Comparison of ENCODE assay signal across 8 cellular contexts in genomic region chr17:58083491-58084316, GRCh38. TPM values are rescaled to one million over a fixed set of nuclear protein-coding genes. Genes with fewer than 3 reads are reported as not detected.
DNase-seq lines count a peak whose midpoint lies in the region; ATAC-seq, FAIRE-seq and TF ChIP-seq lines count a peak whose summit lies in the region.

No MANE protein-coding gene starts in this region.

- no TSS peak for BruUV-seq in mammary epithelial cell (replicated peaks; lab: Mats Ljungman, UMichigan)

- dilution Hi-C loops in mammary epithelial cell (cut with HindIII; ENCODE audit: low sequenced_read_pairs): no loop called here

- in situ Hi-C loops in mammary epithelial cell (cut with MboI; ENCODE audit: low sequenced_read_pairs in 2 of 2): loop anchor here in 1 of 2 donors (25.0 kb wide), 1 partner anchor 221 kb away; the partner anchor contains the start of gene MRPS23

- H3K27me3 Mint-ChIP-seq in IgD-negative memory B cell: peaks cover 2% of the 10 kb centered on the region

- H3K27me3 ChIP-seq in DOHH2 (ENCODE audit: control insufficient read depth, low read length) (peaks cover 16% of the 10 kb centered on the region), mammary epithelial cell (ENCODE audit: insufficient read depth, low read length) (no peaks in the 10 kb centered on the region)

- H4K20me1 ChIP-seq in DOHH2 (ENCODE audit: control insufficient read depth, insufficient read depth, low read depth, low read length) (peaks cover 42% of the 10 kb centered on the region), mammary epithelial cell (ENCODE audit: insufficient read depth, low read length) (no peaks in the 10 kb centered on the region)

- no peak for FAIRE-seq in kidney (lab: Jason Lieb, UNC)

- ATAC-seq in GM21526 (IDR thresholded peaks at IDR 0.05; ENCODE audit: low FRiP score, unreplicated experiment): peak; percentile 30

- H3K9me3 ChIP-seq in DOHH2 (ENCODE audit: control insufficient read depth, insufficient read depth, low read length) (no peaks in the 10 kb centered on the region), mammary epithelial cell (replicated peaks; ENCODE audit: insufficient read depth, low read length) (no peaks in the 10 kb centered on the region), kidney (ENCODE audit: control insufficient read depth in 1 of 2, low read length in 2 of 2) (no peaks in the 10 kb centered on the region)

- peak overlapping the region; percentile 76 for H2AFZ ChIP-seq in mammary epithelial cell (ENCODE audit: low read depth, low read length)

- H3K4me1 ChIP-seq in DOHH2 (ENCODE audit: control insufficient read depth, low read length) (peaks cover 22% of the 10 kb centered on the region), mammary epithelial cell (ENCODE audit: insufficient read depth, low read length) (peaks cover 10% of the 10 kb centered on the region), kidney (ENCODE audit: control insufficient read depth in 1 of 2, insufficient read depth in 1 of 2, low read depth in 1 of 2, low read length in 2 of 2) (peaks cover 23 to 25% of the 10 kb centered on the region in 2 donors)

- H3K36me3 ChIP-seq in DOHH2 (ENCODE audit: control insufficient read depth, low read length) (peaks cover 53% of the 10 kb centered on the region), mammary epithelial cell (ENCODE audit: insufficient read depth, low read length) (peaks cover 6% of the 10 kb centered on the region), kidney (ENCODE audit: control insufficient read depth in 1 of 2, insufficient read depth in 2 of 2, low read length in 2 of 2) (peaks cover 14 to 27% of the 10 kb centered on the region in 2 donors)

- no peak for TF ChIP-seq CTCF in DOHH2 (IDR thresholded peaks at IDR 0.05; ENCODE audit: low read depth, low read length, poor library complexity, severe bottlenecking)
- TF ChIP-seq CTCF in VCaP (conservative IDR thresholded peaks at IDR 0.05): no peak
- TF ChIP-seq CTCF in mammary epithelial cell (conservative IDR thresholded peaks at IDR 0.05 in 1 of 2, IDR thresholded peaks at IDR 0.05 in 1 of 2; ENCODE audit: extremely low read depth in 1 of 2, insufficient read depth in 1 of 2, low read depth in 1 of 2, low read length in 2 of 2): no peak
- no peak for TF ChIP-seq CTCF in kidney (IDR thresholded peaks at IDR 0.05; ENCODE audit: borderline replicate concordance, extremely low read depth, insufficient read depth)

- 2% methylated on average over 15 of the region's 92 CpGs for WGBS in mammary epithelial cell (ENCODE audit: low coverage, missing lambda C conversion rate)

- H3K27ac ChIP-seq in DOHH2 (ENCODE audit: low read depth, low read length) (peak overlapping the region; percentile 51; the same call in 1 of the 2 replicates), VCaP (peak overlapping the region; percentile 91), mammary epithelial cell (ENCODE audit: insufficient read depth, low read depth, low read length) (peak overlapping the region; percentile 16), kidney (ENCODE audit: low read depth in 2 of 2, low read length in 2 of 2) (peak overlapping the region; percentile 49 to 90)

- H3K4me2 ChIP-seq in DOHH2 (ENCODE audit: low read length) (peak overlapping the region; percentile 99), mammary epithelial cell (ENCODE audit: insufficient read depth, low read depth, low read length) (peak overlapping the region; percentile 73)

- H3K36me3 Mint-ChIP-seq in IgD-negative memory B cell: peaks cover 3% of the 10 kb centered on the region

- peaks cover 17 to 32% (median 18%) of the 10 kb centered on the region in 3 donors for H3K4me1 Mint-ChIP-seq in IgD-negative memory B cell

- peak overlapping the region; percentile 85 to 98 (median 94) for H3K4me3 Mint-ChIP-seq in IgD-negative memory B cell

- CTCF ChIA-PET in mammary epithelial cell (lab: Charles Lee; ENCODE audit: low non-redundant PET): interaction anchor here (0.6 to 0.7 kb wide), 2 partner anchors 23 to 100 kb away, joined by 4 to 6 read pairs; no protein-coding TSS in a partner anchor

- DNase-seq in mammary epithelial cell (peak; percentile 37), kidney (peak; percentile 92), OCI-M2 (lab: John Stamatoyannopoulos, UW; ENCODE audit: unreplicated experiment) (no peak)
- DNase-seq in stimulated activated CD4-positive, alpha-beta T cell treated with anti-CD3 and anti-CD28 coated beads, Interleukin-1b, Interleukin-23, amount 100 ng/mL, for 1 hour (ENCODE audit: low read depth in 2 of 2): peak; percentile 23 to 47

- H3K4me3 ChIP-seq in DOHH2 (ENCODE audit: low read length) (peak overlapping the region; percentile 86), mammary epithelial cell (replicated peaks in 1 of 3; ENCODE audit: insufficient read depth in 1 of 3, low read depth in 2 of 3, low read length in 3 of 3) (peak overlapping the region; percentile 70 to 90 (median 84)), kidney (ENCODE audit: low read length in 2 of 2) (peak overlapping the region; percentile 86 to 89)

- no peaks in the 10 kb centered on the region for H3K9me3 Mint-ChIP-seq in IgD-negative memory B cell

- intact Hi-C loops in mammary epithelial cell (cut with micrococcal nuclease) (loop anchor here (1.0 kb wide), 1 partner anchor 76 kb away; the partner anchor contains the start of gene SRSF1), kidney (cut with DNase I) (no loop called here)

- no peaks in the 10 kb centered on the region for H3K9me2 ChIP-seq in DOHH2 (replicated peaks; ENCODE audit: control insufficient read depth, low read length)

- H3K79me2 ChIP-seq in DOHH2 (ENCODE audit: control insufficient read depth, low read length) (peaks cover 56% of the 10 kb centered on the region), mammary epithelial cell (ENCODE audit: insufficient read depth, low read length) (peaks cover 54% of the 10 kb centered on the region)

- H3K27ac Mint-ChIP-seq in IgD-negative memory B cell: peak overlapping the region in 2 of 3 donors; percentile 59 to 97

- H3F3A ChIP-seq in DOHH2 (ENCODE audit: control insufficient read depth, insufficient read depth): no peaks in the 10 kb centered on the region

- H3K9ac ChIP-seq in mammary epithelial cell (ENCODE audit: insufficient read depth, low read length): peak overlapping the region; percentile 62
- H3K9ac ChIP-seq in kidney (ENCODE audit: low read length in 2 of 2): peak overlapping the region; percentile 61 to 87

RNA-seq across cellular contexts. Expression of gene DYNLL2, which starts 0.5 kb away (rescaled TPM):
- polyA plus RNA-seq in IgD-negative memory B cell (0.55 TPM), mammary epithelial cell (12.0 TPM), kidney (ENCODE audit: insufficient read depth, low read depth, low replicate concordance) (59.7 TPM)
- total RNA-seq in mammary epithelial cell (10 to 100 TPM; 12.8 to 27.6 TPM), kidney (43.2 TPM)
- polyA minus RNA-seq in mammary epithelial cell: 23.5 TPM

Comparison
In these comparisons a context has a peak if more than half of its experiments do, and no peak if none do; other contexts are left out.
1. H3K27ac ChIP-seq: peak in every context shown above with its lines; median percentile 91 in VCaP; 70 in kidney; 51 in DOHH2; 16 in mammary epithelial cell.